ENCODE assay signal across 24 cellular contexts in genomic region chr5:150245808-150246207, GRCh38. TPM values are rescaled to one million over a fixed set of nuclear protein-coding genes. Genes with fewer than 3 reads are reported as not detected.
A peak's percentile ranks its signal among the peaks of the same experiment; 100 is the strongest.
DNase-seq lines count a peak whose midpoint lies in the region; ATAC-seq and TF ChIP-seq lines count a peak whose summit lies in the region.
"Had no signal": no experiment of that assay in that cellular context is flagged by ENCODE, and none has a peak within 500 bp of the region (broad histone marks: within the 10 kb centered on the region; RNA-seq: fewer than 3 reads in every experiment).

No MANE protein-coding gene starts in this region.

- no peaks in the 10 kb centered on the region for H3K79me1 ChIP-seq in neuronal stem cell (ENCODE audit: low read depth, low read length)

- no peak for TF ChIP-seq EP300 in gastroesophageal sphincter (IDR thresholded peaks at IDR 0.05)

- peak overlapping the region; percentile 71 for H2AK5ac ChIP-seq in neuronal stem cell (ENCODE audit: low read depth, low read length)

- no peak overlapping the region for H2BK120ac ChIP-seq in neuronal stem cell (ENCODE audit: low read depth, low read length)

- no peak overlapping the region for H2AFZ ChIP-seq in neuronal stem cell (ENCODE audit: low read length)
- H2AFZ ChIP-seq in MM.1S (ENCODE audit: low read length): no peak overlapping the region

- ATAC-seq in gastroesophageal sphincter (peak; percentile 5), GM21528 (IDR thresholded peaks at IDR 0.05; ENCODE audit: low FRiP score, unreplicated experiment) (no peak)

- no peak overlapping the region for H3K9ac ChIP-seq in neuronal stem cell (ENCODE audit: low read depth, low read length, poor library complexity)
- H3K9ac ChIP-seq in stomach smooth muscle (ENCODE audit: low read length in 2 of 2): peak overlapping the region in 1 of 2 donors; percentile 44
- H3K9ac ChIP-seq in MM.1S (ENCODE audit: low read length): no peak overlapping the region

- no peak overlapping the region for H2BK15ac ChIP-seq in neuronal stem cell (ENCODE audit: low read length)

- H3K18ac ChIP-seq in neuronal stem cell (ENCODE audit: low read length): peak overlapping the region; percentile 8

- no peak overlapping the region for H3K14ac ChIP-seq in neuronal stem cell (ENCODE audit: low read length)

- H4K20me1 ChIP-seq in MM.1S (ENCODE audit: insufficient read depth, low read length): no peaks in the 10 kb centered on the region

- peak overlapping the region; percentile 16 for H2BK5ac ChIP-seq in neuronal stem cell (ENCODE audit: low read length)

- H3K4me1 ChIP-seq in cardiac muscle cell (ENCODE audit: low read depth) (peaks cover 57% of the 10 kb centered on the region), gastroesophageal sphincter (peaks cover 2 to 28% (median 12%) of the 10 kb centered on the region in 3 donors), neuronal stem cell (ENCODE audit: control insufficient read depth in 2 of 2, insufficient read depth in 1 of 2, low read depth in 1 of 2, low read length in 2 of 2) (peaks cover 21 to 29% of the 10 kb centered on the region in 2 donors), stomach smooth muscle (ENCODE audit: control insufficient read depth, insufficient read depth, low read length) (peaks cover 24% of the 10 kb centered on the region), Peyer's patch (no peaks in the 10 kb centered on the region), MM.1S (ENCODE audit: low read length) (no peaks in the 10 kb centered on the region)

- H3K79me2 ChIP-seq in MM.1S (ENCODE audit: low read length): no peaks in the 10 kb centered on the region

- intact Hi-C loops in cardiac septum (cut with DNase I): loop anchor here (10.0 kb wide), 1 partner anchor 109 kb away; the partner anchor contains the start of gene TCOF1

- no peak overlapping the region for H4K8ac ChIP-seq in neuronal stem cell (ENCODE audit: low read depth, low read length)

- H3K36me3 ChIP-seq in cardiac muscle cell: no peaks in the 10 kb centered on the region
- H3K36me3 ChIP-seq in gastroesophageal sphincter: no peaks in the 10 kb centered on the region
- no peaks in the 10 kb centered on the region for H3K36me3 ChIP-seq in neuronal stem cell (replicated peaks in 1 of 2; ENCODE audit: control insufficient read depth in 2 of 2, insufficient read depth in 2 of 2, low read length in 2 of 2)
- no peaks in the 10 kb centered on the region for H3K36me3 ChIP-seq in stomach smooth muscle (ENCODE audit: control insufficient read depth in 2 of 2, insufficient read depth in 2 of 2, low read length in 2 of 2)
- H3K36me3 ChIP-seq in Peyer's patch: no peaks in the 10 kb centered on the region
- H3K36me3 ChIP-seq in MM.1S (replicated peaks; ENCODE audit: insufficient read depth, low read length): no peaks in the 10 kb centered on the region

- H3F3A ChIP-seq in MM.1S (ENCODE audit: insufficient read depth, low read length): no peaks in the 10 kb centered on the region

- H3K9me3 ChIP-seq in cardiac muscle cell (ENCODE audit: low read depth): no peaks in the 10 kb centered on the region
- no peaks in the 10 kb centered on the region for H3K9me3 ChIP-seq in gastroesophageal sphincter
- no peaks in the 10 kb centered on the region for H3K9me3 ChIP-seq in neuronal stem cell (replicated peaks in 1 of 2; ENCODE audit: control insufficient read depth in 2 of 2, insufficient read depth in 1 of 2, low read depth in 1 of 2, low read length in 2 of 2)
- H3K9me3 ChIP-seq in stomach smooth muscle (ENCODE audit: control insufficient read depth in 2 of 2, low read length in 2 of 2): no peaks in the 10 kb centered on the region
- no peaks in the 10 kb centered on the region for H3K9me3 ChIP-seq in Peyer's patch
- H3K9me3 ChIP-seq in MM.1S (replicated peaks; ENCODE audit: insufficient read depth, low read length): no peaks in the 10 kb centered on the region

- no peak overlapping the region for H3K23ac ChIP-seq in neuronal stem cell (ENCODE audit: low read depth, low read length, poor library complexity)

- H3K27me3 ChIP-seq in cardiac muscle cell: no peaks in the 10 kb centered on the region
- H3K27me3 ChIP-seq in gastroesophageal sphincter: no peaks in the 10 kb centered on the region
- no peaks in the 10 kb centered on the region for H3K27me3 ChIP-seq in neuronal stem cell (ENCODE audit: control insufficient read depth in 3 of 3, insufficient read depth in 3 of 3, low read depth in 1 of 3, low read length in 3 of 3)
- H3K27me3 ChIP-seq in stomach smooth muscle (ENCODE audit: control insufficient read depth in 1 of 2, insufficient read depth in 2 of 2, low read length in 2 of 2): no peaks in the 10 kb centered on the region
- H3K27me3 ChIP-seq in Peyer's patch: no peaks in the 10 kb centered on the region
- H3K27me3 ChIP-seq in MM.1S (replicated peaks; ENCODE audit: insufficient read depth, low read length): no peaks in the 10 kb centered on the region

- DNase-seq in cardiac muscle cell (ENCODE audit: low read depth in 1 of 2, low spot score in 1 of 2): no peak
- DNase-seq in cardiac septum (ENCODE audit: low spot score): no peak
- DNase-seq in neuronal stem cell (ENCODE audit: low spot score): no peak
- no peak for DNase-seq in Peyer's patch
- DNase-seq in MM.1S: no peak
- DNase-seq: DMS 273 treated with DMSO at 0.1 percent for 48 hours; H9; NCI-H1105 treated with DMSO at 0.1 percent for 48 hours; NCI-H1694; NK-92 treated with Interleukin-12 subunit alpha and Interleukin-12 subunit beta, amount 100 ng/mL, for 24 hours; OCI-M1; SHP77 treated with DMSO at 0.1 percent for 48 hours had no signal

- no peak overlapping the region for H2BK12ac ChIP-seq in neuronal stem cell (ENCODE audit: low read length)

- no peak for TF ChIP-seq POLR2A in gastroesophageal sphincter (IDR thresholded peaks at IDR 0.05)
- TF ChIP-seq POLR2A in Peyer's patch (IDR thresholded peaks at IDR 0.05): no peak

- no peak overlapping the region for H4K91ac ChIP-seq in neuronal stem cell (ENCODE audit: low read depth, low read length, poor library complexity)

- H3K4me3 ChIP-seq in cardiac muscle cell: no peak overlapping the region
- no peak overlapping the region for H3K4me3 ChIP-seq in gastroesophageal sphincter
- H3K4me3 ChIP-seq in neuronal stem cell (ENCODE audit: low read length in 2 of 2): no peak overlapping the region
- peak overlapping the region; percentile 60 to 69 for H3K4me3 ChIP-seq in stomach smooth muscle (ENCODE audit: low read length in 2 of 2)
- H3K4me3 ChIP-seq in Peyer's patch: no peak overlapping the region
- H3K4me3 ChIP-seq in MM.1S (ENCODE audit: low read length): no peak overlapping the region

- H3K4me2 ChIP-seq in neuronal stem cell (ENCODE audit: insufficient read depth, low read length, poor library complexity, severe bottlenecking) (no peak overlapping the region), MM.1S (ENCODE audit: low read depth, low read length) (no peak overlapping the region)

- no peaks in the 10 kb centered on the region for H3K9me2 ChIP-seq in MM.1S (replicated peaks; ENCODE audit: insufficient read depth, low read length)

- TF ChIP-seq CTCF in cardiac muscle cell (IDR thresholded peaks at IDR 0.05; ENCODE audit: low read depth, low read length): no peak
- TF ChIP-seq CTCF in gastroesophageal sphincter (IDR thresholded peaks at IDR 0.05): no peak
- TF ChIP-seq CTCF in Peyer's patch (IDR thresholded peaks at IDR 0.05): no peak
- no peak for TF ChIP-seq CTCF in MM.1S (IDR thresholded peaks at IDR 0.05; ENCODE audit: low read length)

- H3K27ac ChIP-seq in cardiac muscle cell (peak overlapping the region; percentile 90), gastroesophageal sphincter (peak overlapping the region in 2 of 4 donors; percentile 52 to 62), neuronal stem cell (replicated peaks; ENCODE audit: low read length) (no peak overlapping the region), stomach smooth muscle (ENCODE audit: low read length) (no peak overlapping the region), Peyer's patch (no peak overlapping the region), MM.1S (ENCODE audit: low read length) (no peak overlapping the region)
- H3K27ac ChIP-seq: 22Rv1, HL-60 had no signal

- peak overlapping the region; percentile 24 for H3K4ac ChIP-seq in neuronal stem cell (ENCODE audit: low read length)

- 50% methylated on average over 2 of the region's 3 CpGs; no CpG with 5 or more reads in 1 of the 2 donors for WGBS in gastroesophageal sphincter (ENCODE audit: low coverage in 1 of 2), 2 donors
- no CpG with 5 or more reads among the region's 3 CpGs for WGBS in neuronal stem cell (ENCODE audit: extremely low coverage in 2 of 2, insufficient read length in 2 of 2, insufficient replicate concordance in 1 of 2), 2 donors

RNA-seq across cellular contexts. Expression of gene CAMK2A, which starts 43.8 kb away (rescaled TPM):
- total RNA-seq in cardiac muscle cell (34.6 and 47.7 TPM in 2 replicates), cardiac septum (22.7 TPM), gastroesophageal sphincter (1 to 10 TPM; 1.4 to 6.9 (median 3.6) TPM), Peyer's patch (1 to 10 TPM in 1 of 4 donors, not detected in 3; 1.2 TPM)
- polyA plus RNA-seq in cardiac muscle cell: 11.8 and 19.0 TPM in 2 replicates
- 0.49 TPM for polyA plus RNA-seq in neuronal stem cell (2013, experiment 1 of 2)
- polyA plus RNA-seq in neuronal stem cell (2013, experiment 2 of 2): 0.58 TPM
- total RNA-seq: HT1080, NCI-H460 had no signal
- polyA plus RNA-seq: CD14-positive monocyte, IgD-negative memory B cell had no signal

RNA-seq across cellular contexts. Expression of gene SLC6A7, which starts 55.9 kb away (rescaled TPM):
- not detected in 2 replicates for total RNA-seq in cardiac muscle cell
- polyA plus RNA-seq in cardiac muscle cell: not detected in 2 replicates
- not detected for total RNA-seq in cardiac septum
- total RNA-seq in gastroesophageal sphincter: not detected
- polyA plus RNA-seq in neuronal stem cell (2013, experiment 1 of 2): not detected
- 0.01 TPM for polyA plus RNA-seq in neuronal stem cell (2013, experiment 2 of 2)
- total RNA-seq in Peyer's patch: 10 to 100 TPM; 12.3 to 41.6 (median 19.9) TPM
- total RNA-seq: H9, HT1080, LHCN-M2, RPMI7951 had no signal
- polyA plus RNA-seq: AG04450, CD14-positive monocyte, IgD-negative memory B cell had no signal

RNA-seq across cellular contexts. Expression of gene ARSI, which starts 56.9 kb away (rescaled TPM):
- total RNA-seq in cardiac muscle cell (3.3 and 6.4 TPM in 2 replicates), cardiac septum (0.38 TPM), gastroesophageal sphincter (10 to 100 TPM in 1 of 4 donors, 1 to 10 TPM in 3; 3.1 to 11.6 (median 6.8) TPM), Peyer's patch (not detected)
- 2.0 and 2.1 TPM in 2 replicates for polyA plus RNA-seq in cardiac muscle cell
- 2.6 TPM for polyA plus RNA-seq in neuronal stem cell (2013, experiment 1 of 2)
- polyA plus RNA-seq in neuronal stem cell (2013, experiment 2 of 2): 2.5 TPM
- total RNA-seq: RPMI7951 had no signal
- polyA plus RNA-seq: CD14-positive monocyte, IgD-negative memory B cell had no signal

Comparison
In these comparisons a context has a peak if more than half of its experiments do, and no peak if none do; other contexts are left out.
1. H3K4me3 ChIP-seq: peak in stomach smooth muscle (2 of 2); none in cardiac muscle cell (single experiment), gastroesophageal sphincter (0 of 2), neuronal stem cell (0 of 2), Peyer's patch (0 of 4) and MM.1S (single experiment).
2. RNA of gene SLC6A7, which starts 55.9 kb away (total RNA-seq): 12.3 to 41.6 TPM in Peyer's patch; not detected in cardiac septum (single experiment), not detected in cardiac muscle cell and not detected in gastroesophageal sphincter; every median in the first group is over 10 times any median in the second.